8 cellular contexts compared by ENCODE assay signal in genomic region chr18:3623769-3624545, GRCh38.
DNase-seq lines count a peak whose midpoint lies in the region; ATAC-seq and TF ChIP-seq lines count a peak whose summit lies in the region.

No MANE protein-coding gene starts in this region.

- 25 to 33% methylated on average over 30 of the region's 30 CpGs for WGBS in ectodermal cell, 2 experiments
- 45 to 59% methylated on average over 20 to 25 of the region's 30 CpGs for WGBS in upper lobe of left lung, 2 donors

- no peaks in the 10 kb centered on the region for H3K9me3 Mint-ChIP-seq in T-cell

- peak overlapping the region; percentile 71 to 80 for H3K27ac Mint-ChIP-seq in T-cell

- DNase-seq in activated CD4-positive, CD25-positive, alpha-beta regulatory T cell (lab: John Stamatoyannopoulos, UW) = no peak
- DNase-seq in T-cell = no peak
- peak; percentile 92 for DNase-seq in mesenteric fat pad (ENCODE audit: low spot score)
- DNase-seq in upper lobe of left lung = peak; percentile 75 to 88
- DNase-seq in NCI-H2227 treated with DMSO at 0.1 percent for 48 hours (lab: John Stamatoyannopoulos, UW) = no peak

- no peaks in the 10 kb centered on the region for H3K36me3 Mint-ChIP-seq in T-cell

- H3K27ac ChIP-seq in ectodermal cell (ENCODE audit: insufficient read depth, low read depth, low read length, poor library complexity, severe bottlenecking) (peak overlapping the region; percentile 99), upper lobe of left lung (peak overlapping the region; percentile 71 to 86 (median 83))

- TF ChIP-seq POLR2A in upper lobe of left lung (IDR thresholded peaks at IDR 0.05) = peak in 2 of 4 donors; percentile 41 to 47

- CTCF ChIA-PET in T-cell (lab: Charles Lee) = no interaction called here

- no peaks in the 10 kb centered on the region for H3K27me3 Mint-ChIP-seq in T-cell

- peak; percentile 5 to 67 (median 16) for TF ChIP-seq EP300 in upper lobe of left lung (IDR thresholded peaks at IDR 0.05)

- peak overlapping the region; percentile 13 for H3K4me3 ChIP-seq in ectodermal cell (ENCODE audit: insufficient read depth, low read depth, low read length)
- no peak overlapping the region for H3K4me3 ChIP-seq in upper lobe of left lung

- no peaks in the 10 kb centered on the region for H3K27me3 ChIP-seq in ectodermal cell (ENCODE audit: control insufficient read depth, insufficient read depth, low read length, poor library complexity, severe bottlenecking)
- no peaks in the 10 kb centered on the region for H3K27me3 ChIP-seq in upper lobe of left lung

- H3K9me3 ChIP-seq in ectodermal cell (ENCODE audit: control insufficient read depth, low read length) (no peaks in the 10 kb centered on the region), upper lobe of left lung (no peaks in the 10 kb centered on the region)

- POLR2A ChIA-PET in T-cell (lab: Charles Lee) = no interaction called here

- H3K4me3 Mint-ChIP-seq in T-cell = peak overlapping the region in 1 of 3 donors; percentile 5

- TF ChIP-seq CTCF in upper lobe of left lung (IDR thresholded peaks at IDR 0.05) = no peak

- ATAC-seq in activated CD4-positive, CD25-positive, alpha-beta regulatory T cell treated with anti-CD3 and anti-CD28 coated beads, Interleukin-2, amount 50 U/mL, for 24 hours = peak; percentile 19 to 28
- ATAC-seq in T-cell (replicated peaks in 1 of 4) (no peak), upper lobe of left lung (ENCODE audit: low FRiP score in 2 of 2) (peak; percentile 83 to 90), GM21360 (IDR thresholded peaks at IDR 0.05; ENCODE audit: unreplicated experiment) (no peak)

- peaks cover 12 to 22% (median 20%) of the 10 kb centered on the region in 3 donors for H3K4me1 Mint-ChIP-seq in T-cell

- H3K36me3 ChIP-seq in ectodermal cell (ENCODE audit: control insufficient read depth, insufficient read depth, low read length) = no peaks in the 10 kb centered on the region
- H3K36me3 ChIP-seq in upper lobe of left lung = no peaks in the 10 kb centered on the region

- H3K4me1 ChIP-seq in ectodermal cell (ENCODE audit: control insufficient read depth, insufficient read depth, low read length) (peaks cover 37% of the 10 kb centered on the region), upper lobe of left lung (peaks cover 17 to 25% (median 20%) of the 10 kb centered on the region in 4 donors)

Comparison
In these comparisons a context has a peak if more than half of its experiments do, and no peak if none do; other contexts are left out.
1. ATAC-seq: peak in activated CD4-positive, CD25-positive, alpha-beta regulatory T cell treated with anti-CD3 and anti-CD28 coated beads, Interleukin-2, amount 50 U/mL, for 24 hours (2 of 2) and upper lobe of left lung (2 of 2); none in T-cell (0 of 4) and GM21360 (single experiment).
2. DNase-seq: peak in mesenteric fat pad (single experiment) and upper lobe of left lung (2 of 2); none in activated CD4-positive, CD25-positive, alpha-beta regulatory T cell (0 of 4), T-cell (0 of 34) and NCI-H2227 treated with DMSO at 0.1 percent for 48 hours (single experiment).